Comparison of ENCODE assay signal across 23 cellular contexts in genomic region chr9:71608825-71609452, GRCh38.
A peak's percentile ranks its signal among the peaks of the same experiment; 100 is the strongest.
DNase-seq lines count a peak whose midpoint lies in the region; ATAC-seq, FAIRE-seq and TF ChIP-seq lines count a peak whose summit lies in the region.
"Had no signal": no experiment of that assay in that cellular context is flagged by ENCODE, and none has a peak within 500 bp of the region (broad histone marks: within the 10 kb centered on the region; RNA-seq: fewer than 3 reads in every experiment).

No MANE protein-coding gene starts in this region.

- H3K27ac Mint-ChIP-seq in HFFc6: no peak overlapping the region
- H3K27ac Mint-ChIP-seq in stimulated activated memory B cell treated with anti-CD40 and anti-IgM and Interleukin-4, amounts not matched to agents 10 μg/mL and 1 μg/mL and 100 μg/mL, for 72 hours: no peak overlapping the region
- H3K27ac Mint-ChIP-seq: activated naive CD8-positive, alpha-beta T cell treated with anti-CD3 and anti-CD28 coated beads, Interleukin-2, amount 10 ng/mL, durations not matched to agents 7 days and 5 days; natural killer cell; T-helper 2 cell treated with Interferon-gamma antibody and Interleukin-4, amounts not matched to agents 5 μg/mL and 100 μg/mL, for 36 hours had no signal

- CTCF ChIA-PET in mammary epithelial cell (lab: Charles Lee; ENCODE audit: low non-redundant PET): no interaction called here

- FAIRE-seq in urothelium cell line (lab: Jason Lieb, UNC): peak; percentile 50
- FAIRE-seq: HTR-8/SVneo had no signal

- peaks cover 6% of the 10 kb centered on the region for H3K4me1 ChIP-seq in mammary epithelial cell (ENCODE audit: insufficient read depth, low read length)
- no peaks in the 10 kb centered on the region for H3K4me1 ChIP-seq in breast epithelium
- H3K4me1 ChIP-seq in iPS-18a (ENCODE audit: control insufficient read depth, low read depth, low read length): peaks cover 13% of the 10 kb centered on the region
- H3K4me1 ChIP-seq: BLaER1, psoas muscle had no signal

- peak overlapping the region; percentile 18 for H3K4me2 ChIP-seq in mammary epithelial cell (ENCODE audit: insufficient read depth, low read depth, low read length)
- H3K4me2 ChIP-seq: BLaER1 had no signal

- H3K9me3 Mint-ChIP-seq in HFFc6: peaks cover 4% of the 10 kb centered on the region; the same call in 1 of the 2 replicates
- peaks cover 2% of the 10 kb centered on the region for H3K9me3 Mint-ChIP-seq in stimulated activated memory B cell treated with anti-CD40 and anti-IgM and Interleukin-4, amounts not matched to agents 10 μg/mL and 1 μg/mL and 100 μg/mL, for 72 hours

- H3K36me3 ChIP-seq in mammary epithelial cell (ENCODE audit: insufficient read depth, low read length): no peaks in the 10 kb centered on the region
- no peaks in the 10 kb centered on the region for H3K36me3 ChIP-seq in breast epithelium
- no peaks in the 10 kb centered on the region for H3K36me3 ChIP-seq in iPS-18a (ENCODE audit: control insufficient read depth, low read depth, low read length)
- H3K36me3 ChIP-seq: BLaER1, lower lobe of right lung, tibial nerve had no signal

- H3K9me3 ChIP-seq in mammary epithelial cell (replicated peaks; ENCODE audit: insufficient read depth, low read length) (no peaks in the 10 kb centered on the region), breast epithelium (no peaks in the 10 kb centered on the region), iPS-18a (ENCODE audit: control insufficient read depth, low read depth, low read length) (peaks cover 7% of the 10 kb centered on the region)

- no peak overlapping the region for H3K4me3 Mint-ChIP-seq in HFFc6
- no peak overlapping the region for H3K4me3 Mint-ChIP-seq in stimulated activated memory B cell treated with anti-CD40 and anti-IgM and Interleukin-4, amounts not matched to agents 10 μg/mL and 1 μg/mL and 100 μg/mL, for 72 hours
- H3K4me3 Mint-ChIP-seq: activated naive CD8-positive, alpha-beta T cell treated with anti-CD3 and anti-CD28 coated beads, Interleukin-2, amount 10 ng/mL, durations not matched to agents 7 days and 5 days; natural killer cell; T-helper 2 cell treated with Interferon-gamma antibody and Interleukin-4, amounts not matched to agents 5 μg/mL and 100 μg/mL, for 36 hours had no signal

- H3K9ac ChIP-seq in mammary epithelial cell (ENCODE audit: insufficient read depth, low read length) (no peak overlapping the region), iPS-18a (ENCODE audit: low read length) (no peak overlapping the region)
- H3K9ac ChIP-seq: BLaER1 had no signal

- H2AFZ ChIP-seq in mammary epithelial cell (ENCODE audit: low read depth, low read length): no peak overlapping the region

- no peaks in the 10 kb centered on the region for H4K20me1 ChIP-seq in mammary epithelial cell (ENCODE audit: insufficient read depth, low read length)
- H4K20me1 ChIP-seq: BLaER1 had no signal

- DNase-seq in mammary epithelial cell: no peak
- DNase-seq in breast epithelium (ENCODE audit: low spot score in 2 of 2): no peak
- peak; percentile 72 for DNase-seq in amniotic epithelial cell (ENCODE audit: low read depth)
- DNase-seq in urothelium cell line (ENCODE audit: low spot score): peak; percentile 36
- DNase-seq in HFFc6: no peak
- DNase-seq: activated naive CD8-positive, alpha-beta T cell treated with anti-CD3 and anti-CD28 coated beads, Interleukin-2, amount 10 ng/mL, durations not matched to agents 7 days and 5 days; lower lobe of right lung; natural killer cell; NCI-H146; NCI-H446 treated with DMSO at 0.1 percent for 48 hours; psoas muscle; Right ventricle myocardium superior; stimulated activated naive CD4-positive, alpha-beta T cell had no signal

- H3K4me3 ChIP-seq in mammary epithelial cell (replicated peaks in 1 of 3; ENCODE audit: insufficient read depth in 1 of 3, low read depth in 2 of 3, low read length in 3 of 3): no peak overlapping the region
- no peak overlapping the region for H3K4me3 ChIP-seq in breast epithelium
- no peak overlapping the region for H3K4me3 ChIP-seq in iPS-18a (ENCODE audit: low read length)
- H3K4me3 ChIP-seq: BLaER1, lower lobe of right lung, psoas muscle, tibial nerve had no signal

- intact Hi-C loops in mammary epithelial cell (cut with micrococcal nuclease): no loop called here
- intact Hi-C loops in breast epithelium (cut with DNase I; ENCODE audit: low total_unique reads): loop anchor here (10.0 kb wide), 1 partner anchor 304 kb away; no protein-coding TSS in a partner anchor

- in situ Hi-C loops in mammary epithelial cell (cut with MboI; ENCODE audit: low sequenced_read_pairs in 2 of 2): loop anchor here in 1 of 2 donors (25.0 kb wide), 1 partner anchor 203 kb away; no protein-coding TSS in a partner anchor

- WGBS in mammary epithelial cell (ENCODE audit: low coverage, missing lambda C conversion rate): 54% methylated on average over 3 of the region's 4 CpGs

- H3K27me3 Mint-ChIP-seq in HFFc6 (ENCODE audit: insufficient read depth): peaks cover 1% of the 10 kb centered on the region; the same call in 1 of the 2 replicates
- H3K27me3 Mint-ChIP-seq in stimulated activated memory B cell treated with anti-CD40 and anti-IgM and Interleukin-4, amounts not matched to agents 10 μg/mL and 1 μg/mL and 100 μg/mL, for 72 hours: no peaks in the 10 kb centered on the region

- H3K79me2 ChIP-seq in mammary epithelial cell (ENCODE audit: insufficient read depth, low read length): no peaks in the 10 kb centered on the region

- H3K27me3 ChIP-seq in mammary epithelial cell (ENCODE audit: insufficient read depth, low read length) (no peaks in the 10 kb centered on the region), breast epithelium (no peaks in the 10 kb centered on the region), iPS-18a (ENCODE audit: control insufficient read depth, insufficient read depth, low read length) (no peaks in the 10 kb centered on the region)
- H3K27me3 ChIP-seq: BLaER1, foreskin keratinocyte, tibial nerve had no signal

- H3K4me1 Mint-ChIP-seq in HFFc6 (ENCODE audit: low read depth): peaks cover 13% of the 10 kb centered on the region; the same call in 1 of the 2 replicates
- no peaks in the 10 kb centered on the region for H3K4me1 Mint-ChIP-seq in stimulated activated memory B cell treated with anti-CD40 and anti-IgM and Interleukin-4, amounts not matched to agents 10 μg/mL and 1 μg/mL and 100 μg/mL, for 72 hours
- H3K4me1 Mint-ChIP-seq: natural killer cell had no signal

- ATAC-seq in HG03378 (IDR thresholded peaks at IDR 0.05; ENCODE audit: unreplicated experiment): no peak
- ATAC-seq in stimulated activated memory B cell treated with anti-CD40 and anti-IgM and Interleukin-4, amounts not matched to agents 10 μg/mL and 1 μg/mL and 100 μg/mL, for 72 hours: no peak
- ATAC-seq: foreskin keratinocyte, HCT116, natural killer cell, psoas muscle had no signal

- H3K36me3 Mint-ChIP-seq in HFFc6 (ENCODE audit: low read depth): no peaks in the 10 kb centered on the region
- peaks cover 5% of the 10 kb centered on the region for H3K36me3 Mint-ChIP-seq in stimulated activated memory B cell treated with anti-CD40 and anti-IgM and Interleukin-4, amounts not matched to agents 10 μg/mL and 1 μg/mL and 100 μg/mL, for 72 hours
- H3K36me3 Mint-ChIP-seq: activated naive CD8-positive, alpha-beta T cell treated with anti-CD3 and anti-CD28 coated beads, Interleukin-2, amount 10 ng/mL, durations not matched to agents 7 days and 5 days had no signal

- H3K27ac ChIP-seq in mammary epithelial cell (ENCODE audit: insufficient read depth, low read depth, low read length) (no peak overlapping the region), breast epithelium (no peak overlapping the region), iPS-18a (ENCODE audit: low read length) (peak overlapping the region; percentile 37)
- H3K27ac ChIP-seq: 22Rv1, BLaER1, foreskin keratinocyte, lower lobe of right lung, psoas muscle, tibial nerve had no signal

- dilution Hi-C loops in mammary epithelial cell (cut with HindIII; ENCODE audit: low sequenced_read_pairs): no loop called here

- no peak for TF ChIP-seq POLR2A in breast epithelium (IDR thresholded peaks at IDR 0.05)

- BruUV-seq in mammary epithelial cell (replicated peaks; lab: Mats Ljungman, UMichigan): no TSS peak

- TF ChIP-seq CTCF in mammary epithelial cell (conservative IDR thresholded peaks at IDR 0.05 in 1 of 2, IDR thresholded peaks at IDR 0.05 in 1 of 2; ENCODE audit: extremely low read depth in 1 of 2, insufficient read depth in 1 of 2, low read depth in 1 of 2, low read length in 2 of 2) (no peak), breast epithelium (IDR thresholded peaks at IDR 0.05) (no peak), HFFc6 (IDR thresholded peaks at IDR 0.05) (no peak)

Comparison
In these comparisons a context has a peak if more than half of its experiments do, and no peak if none do; other contexts are left out.
1. DNase-seq: peak in amniotic epithelial cell (single experiment) and urothelium cell line (single experiment); none in mammary epithelial cell (single experiment), breast epithelium (0 of 2) and HFFc6 (single experiment).